In the genomic region with DNA sequence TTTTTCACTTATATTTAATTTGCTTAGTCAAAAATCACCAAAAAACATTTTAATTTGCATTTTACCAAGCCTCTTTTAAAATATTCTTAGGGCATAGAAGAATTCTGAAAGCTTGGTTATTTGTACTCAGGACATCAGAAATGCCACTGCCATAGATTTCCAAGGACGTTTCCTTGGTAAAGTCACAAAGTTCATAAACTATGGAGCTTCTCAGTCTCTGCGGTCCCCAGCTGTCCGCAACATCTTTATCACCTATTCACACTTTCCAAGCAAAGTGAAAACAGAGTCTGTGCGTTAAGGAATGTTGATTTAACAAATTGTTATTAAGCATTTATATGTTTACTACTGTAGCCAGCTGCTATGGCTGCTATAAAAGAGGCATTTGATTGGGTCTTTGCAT, we compare ENCODE assay signal across 27 cellular contexts.
"Had no signal": no experiment of that assay in that cellular context is flagged by ENCODE, and none has a peak within 500 bp of the region (broad histone marks: within the 10 kb centered on the region; RNA-seq: fewer than 3 reads in every experiment).

No MANE protein-coding gene starts in this region.

- H3K27ac ChIP-seq: stomach, suprapubic skin, thoracic aorta, thyroid gland, tibial artery, tibial nerve, transverse colon, vagina had no signal

- H3K4me3 ChIP-seq: stomach, suprapubic skin, testis, thoracic aorta, thyroid gland, tibial artery, tibial nerve, transverse colon, upper lobe of left lung, upper lobe of right lung, uterus, vagina had no signal

- H3K4me1 ChIP-seq: suprapubic skin, testis, thyroid gland, tibial artery, tibial nerve, transverse colon, uterus, vagina had no signal

- DNase-seq: stimulated activated CD4-positive, alpha-beta T cell treated with anti-CD3 and anti-CD28 coated beads, Interleukin-2, amount 100 ng/mL, for 48 hours; stimulated activated CD4-positive, alpha-beta T cell treated with anti-CD3 and anti-CD28 coated beads, Interleukin-4, amount 100 ng/mL, for 1 hour; stimulated activated CD4-positive, alpha-beta T cell treated with anti-CD3 and anti-CD28 coated beads, Interleukin-4, amount 100 ng/mL, for 24 hours; stimulated activated CD4-positive, alpha-beta T cell treated with anti-CD3 and anti-CD28 coated beads, Interleukin-4, amount 100 ng/mL, for 4 hours; stimulated activated CD8-positive, alpha-beta memory T cell treated with anti-CD3 and anti-CD28 coated beads, Interleukin-4, amount 100 ng/mL, for 48 hours; stimulated activated naive B cell treated with anti-CD40 and anti-IgM and Interleukin-4, amounts not matched to agents 10 μg/mL and 1 μg/mL and 100 μg/mL, for 72 hours; stimulated activated naive CD4-positive, alpha-beta T cell; stimulated activated naive CD4-positive, alpha-beta T cell treated with Interleukin-2 at 50 U/mL for 16 hours; stimulated activated naive CD8-positive, alpha-beta T cell treated with anti-CD3 and anti-CD28 coated beads, Interleukin-15, amount 100 ng/mL, for 72 hours; stimulated activated naive CD8-positive, alpha-beta T cell treated with anti-CD3 and anti-CD28 coated beads, Interleukin-15, Interleukin-2, amounts not matched to agents 100 U/mL and 50 U/mL, for 24 hours; stomach; substantia nigra; testis; thyroid gland; tibial artery; transverse colon; trophoblast cell; upper lobe of right lung; uterus had no signal

- H3K9me3 ChIP-seq: stomach, suprapubic skin, testis, thoracic aorta, thyroid gland, tibial artery, tibial nerve, transverse colon, upper lobe of left lung, upper lobe of right lung, uterus, vagina had no signal

- H3K27me3 ChIP-seq: stomach, suprapubic skin, testis, thyroid gland, tibial artery, tibial nerve, transverse colon, upper lobe of left lung, upper lobe of right lung, uterus, vagina had no signal

- H3K36me3 ChIP-seq: suprapubic skin, thoracic aorta, thyroid gland, transverse colon, upper lobe of right lung, uterus, vagina had no signal

- ATAC-seq: stimulated activated effector memory CD8-positive, alpha-beta T cell treated with anti-CD3 and anti-CD28 coated beads, Interleukin-12 subunit alpha, Interleukin-12 subunit beta, amount 100 ng/mL, for 72 hours; stimulated activated memory B cell treated with anti-CD40 and anti-IgM and Interleukin-4, amounts not matched to agents 10 μg/mL and 1 μg/mL and 100 μg/mL, for 72 hours; stimulated activated naive B cell treated with anti-CD40 and anti-IgM and Interleukin-4, amounts not matched to agents 10 μg/mL and 1 μg/mL and 100 μg/mL, for 72 hours; stimulated activated naive CD8-positive, alpha-beta T cell treated with anti-CD3 and anti-CD28 coated beads, Interleukin-15, amount 100 ng/mL, for 72 hours; stimulated activated naive CD8-positive, alpha-beta T cell treated with anti-CD3 and anti-CD28 coated beads, Interleukin-15, Interleukin-2, amounts not matched to agents 100 U/mL and 50 U/mL, for 24 hours; upper lobe of right lung had no signal

- FAIRE-seq: urothelium cell line had no signal
